22 cellular contexts compared by ENCODE assay signal in the genomic region with DNA sequence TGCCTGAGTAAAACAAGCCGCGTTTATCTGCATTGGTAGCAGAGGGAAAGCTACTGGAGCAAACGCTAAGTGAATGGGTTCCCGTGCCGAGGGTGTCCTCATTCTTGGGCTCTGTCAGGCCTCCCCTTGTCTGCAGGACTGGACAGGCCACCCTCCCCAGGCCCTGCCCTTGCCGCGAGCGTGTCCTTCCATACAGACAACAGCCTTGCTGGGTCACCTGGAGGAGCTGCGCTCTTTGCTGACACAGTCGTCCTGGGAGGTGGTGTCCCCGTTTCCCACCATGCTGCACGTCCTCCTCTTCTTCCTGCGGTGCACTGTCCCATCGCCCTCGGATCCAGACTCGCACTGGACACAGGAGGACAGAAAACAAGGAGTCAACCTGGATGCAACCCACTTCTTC.
"Had no signal": no experiment of that assay in that cellular context is flagged by ENCODE, and none has a peak within 500 bp of the region (broad histone marks: within the 10 kb centered on the region; RNA-seq: fewer than 3 reads in every experiment).

No MANE protein-coding gene starts in this region.

- H3K27ac Mint-ChIP-seq: activated CD8-positive, alpha-beta memory T cell treated with anti-CD3 and anti-CD28 coated beads, Interleukin-2, amount 10 ng/mL, durations not matched to agents 7 days and 5 days; brain; neural progenitor cell; stimulated activated memory B cell treated with anti-CD40 and anti-IgM and Interleukin-4, amounts not matched to agents 10 μg/mL and 1 μg/mL and 100 μg/mL, for 72 hours had no signal

- H3K4me3 Mint-ChIP-seq: activated CD8-positive, alpha-beta memory T cell treated with anti-CD3 and anti-CD28 coated beads, Interleukin-2, amount 10 ng/mL, durations not matched to agents 7 days and 5 days; activated naive CD8-positive, alpha-beta T cell treated with anti-CD3 and anti-CD28 coated beads for 36 hours; activated T-cell treated with anti-CD3 and anti-CD28 coated beads, Interleukin-2, amount 50 U/mL, for 4 hours; neural progenitor cell; stimulated activated memory B cell treated with anti-CD40 and anti-IgM and Interleukin-4, amounts not matched to agents 10 μg/mL and 1 μg/mL and 100 μg/mL, for 72 hours had no signal

- H3K4me1 Mint-ChIP-seq: neural progenitor cell had no signal

- H3K27me3 ChIP-seq: neural progenitor cell, thyroid gland, uterus had no signal

- ATAC-seq: activated CD4-positive, CD25-positive, alpha-beta regulatory T cell treated with anti-CD3 and anti-CD28 coated beads, Interleukin-2, amount 50 U/mL, for 24 hours; activated CD8-positive, alpha-beta memory T cell treated with anti-CD3 and anti-CD28 coated beads, Interleukin-2, amount 10 ng/mL, durations not matched to agents 7 days and 5 days; activated T-cell treated with anti-CD3 and anti-CD28 coated beads, Interleukin-2, amount 50 U/mL, for 4 hours; left ventricle myocardium superior; stimulated activated memory B cell treated with anti-CD40 and anti-IgM and Interleukin-4, amounts not matched to agents 10 μg/mL and 1 μg/mL and 100 μg/mL, for 72 hours had no signal

- H3K4me1 ChIP-seq: neural progenitor cell, parathyroid adenoma had no signal

- H3K9me3 ChIP-seq: thyroid gland, uterus had no signal

- DNase-seq: activated CD4-positive, alpha-beta T cell treated with anti-CD3 and anti-CD28 coated beads, Interleukin-2, amount 50 U/mL, for 4 hours; activated CD8-positive, alpha-beta memory T cell treated with anti-CD3 and anti-CD28 coated beads, Interleukin-2, amount 10 ng/mL, durations not matched to agents 7 days and 5 days; activated gamma-delta T cell; activated naive CD8-positive, alpha-beta T cell treated with anti-CD3 and anti-CD28 coated beads for 36 hours; activated T-cell treated with anti-CD3 and anti-CD28 coated beads, Interleukin-2, amount 50 U/mL, for 4 hours; amygdala; cerebellar nuclear complex; effector memory CD4-positive, alpha-beta T cell; foreskin fibroblast; hippocampal formation; kidney glomerular epithelial cell; left ventricle myocardium superior; mesendoderm; stimulated activated CD4-positive, alpha-beta T cell treated with anti-CD3 and anti-CD28 coated beads, Interleukin-2, amount 100 ng/mL, for 48 hours; T1000; thyroid gland; uterus had no signal

- H3K9me3 Mint-ChIP-seq: activated naive CD8-positive, alpha-beta T cell treated with anti-CD3 and anti-CD28 coated beads for 36 hours; activated T-cell treated with anti-CD3 and anti-CD28 coated beads, Interleukin-2, amount 50 U/mL, for 4 hours; brain; neural progenitor cell; stimulated activated memory B cell treated with anti-CD40 and anti-IgM and Interleukin-4, amounts not matched to agents 10 μg/mL and 1 μg/mL and 100 μg/mL, for 72 hours had no signal

- H3K27ac ChIP-seq: neural progenitor cell, parathyroid adenoma, thyroid gland, uterus had no signal

- H3K27me3 Mint-ChIP-seq: activated CD8-positive, alpha-beta memory T cell treated with anti-CD3 and anti-CD28 coated beads, Interleukin-2, amount 10 ng/mL, durations not matched to agents 7 days and 5 days; activated naive CD8-positive, alpha-beta T cell treated with anti-CD3 and anti-CD28 coated beads for 36 hours; stimulated activated memory B cell treated with anti-CD40 and anti-IgM and Interleukin-4, amounts not matched to agents 10 μg/mL and 1 μg/mL and 100 μg/mL, for 72 hours had no signal

- H3K4me3 ChIP-seq: neural progenitor cell, thyroid gland, uterus had no signal

- H3K36me3 ChIP-seq: neural progenitor cell, uterus had no signal
